ENCODE assay signal across 16 cellular contexts in the genomic region with DNA sequence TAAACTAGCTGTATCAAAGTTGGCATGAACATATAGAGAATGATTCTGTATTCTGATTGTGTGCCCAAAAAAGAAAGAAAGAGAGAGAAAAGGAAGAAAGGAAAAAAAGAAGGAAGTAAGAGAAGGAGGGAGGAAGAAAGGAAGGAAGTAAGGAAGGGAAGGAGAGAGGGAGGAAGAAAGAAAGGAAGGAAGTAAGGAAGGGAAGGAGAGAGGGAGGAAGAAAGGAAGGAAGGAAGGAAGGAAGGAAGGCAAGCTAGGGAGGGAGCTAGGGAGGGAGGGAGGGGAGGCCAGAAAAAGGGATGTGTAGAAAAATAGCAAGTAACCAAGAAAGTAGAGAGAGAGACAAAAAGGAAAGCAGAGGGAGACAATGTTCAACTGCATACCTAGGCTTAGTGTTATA.
DNase-seq lines count a peak whose midpoint lies in the region; ATAC-seq and TF ChIP-seq lines count a peak whose summit lies in the region.
"Had no signal": no experiment of that assay in that cellular context is flagged by ENCODE, and none has a peak within 500 bp of the region (broad histone marks: within the 10 kb centered on the region; RNA-seq: fewer than 3 reads in every experiment).

No MANE protein-coding gene starts in this region.

- H3K27me3 Mint-ChIP-seq in stimulated activated naive CD8-positive, alpha-beta T cell treated with anti-CD3 and anti-CD28 coated beads, Interleukin-15, Interleukin-2, amounts not matched to agents 100 ng/mL and 50 ng/mL, for 24 hours, result no peaks in the 10 kb centered on the region
- H3K27me3 Mint-ChIP-seq in activated CD8-positive, alpha-beta T cell treated with anti-CD3 and anti-CD28 coated beads, Interleukin-2, amount 10 ng/mL, durations not matched to agents 7 days and 5 days (ENCODE audit: low read depth), result no peaks in the 10 kb centered on the region
- no peaks in the 10 kb centered on the region for H3K27me3 Mint-ChIP-seq in mesothelial cell of epicardium (ENCODE audit: low read depth)
- H3K27me3 Mint-ChIP-seq: activated B cell treated with CpG ODN at 0.5 μM for 24 hours had no signal

- ATAC-seq in stimulated activated naive CD8-positive, alpha-beta T cell treated with anti-CD3 and anti-CD28 coated beads, Interleukin-15, Interleukin-2, amounts not matched to agents 100 U/mL and 50 U/mL, for 24 hours, result no peak
- ATAC-seq in activated CD8-positive, alpha-beta T cell treated with anti-CD3 and anti-CD28 coated beads, Interleukin-2, amount 10 ng/mL, durations not matched to agents 7 days and 5 days, result no peak
- ATAC-seq in HG02763 (IDR thresholded peaks at IDR 0.05; ENCODE audit: unreplicated experiment), result no peak
- ATAC-seq: HCT116, right lobe of liver had no signal

- POLR2A ChIA-PET in activated CD8-positive, alpha-beta T cell treated with anti-CD3 and anti-CD28 coated beads, Interleukin-2, amount 10 ng/mL, durations not matched to agents 7 days and 5 days (lab: Charles Lee), result interaction anchor here (0.9 to 2.4 kb wide), 2 partner anchors 112 to 118 kb away, joined by 3 to 13 read pairs; no protein-coding TSS in a partner anchor

- DNase-seq in stimulated activated naive CD8-positive, alpha-beta T cell treated with anti-CD3 and anti-CD28 coated beads, Interleukin-15, Interleukin-2, amounts not matched to agents 100 U/mL and 50 U/mL, for 24 hours, result no peak
- DNase-seq in activated CD8-positive, alpha-beta T cell treated with anti-CD3 and anti-CD28 coated beads, Interleukin-2, amount 10 ng/mL, durations not matched to agents 7 days and 5 days, result no peak
- DNase-seq in mesothelial cell of epicardium (ENCODE audit: low spot score in 2 of 2, unreplicated experiment in 2 of 2), result no peak
- DNase-seq in 8988T, result no peak
- DNase-seq in GF-D8 (lab: John Stamatoyannopoulos, UW), result no peak
- DNase-seq: activated B cell treated with CpG ODN at 0.5 μM for 24 hours, activated gamma-delta T cell, amniotic stem cell, GDM1, NCI-H1694, NCI-H526 treated with DMSO at 0.1 percent for 48 hours, right lobe of liver had no signal

- no peaks in the 10 kb centered on the region for H3K36me3 Mint-ChIP-seq in stimulated activated naive CD8-positive, alpha-beta T cell treated with anti-CD3 and anti-CD28 coated beads, Interleukin-15, Interleukin-2, amounts not matched to agents 100 ng/mL and 50 ng/mL, for 24 hours (ENCODE audit: low read depth)
- peaks cover 13% of the 10 kb centered on the region for H3K36me3 Mint-ChIP-seq in activated CD8-positive, alpha-beta T cell treated with anti-CD3 and anti-CD28 coated beads, Interleukin-2, amount 10 ng/mL, durations not matched to agents 7 days and 5 days (ENCODE audit: low read depth)
- no peaks in the 10 kb centered on the region for H3K36me3 Mint-ChIP-seq in mesothelial cell of epicardium

- CTCF ChIA-PET in activated CD8-positive, alpha-beta T cell treated with anti-CD3 and anti-CD28 coated beads, Interleukin-2, amount 10 ng/mL, durations not matched to agents 7 days and 5 days (lab: Charles Lee), result interaction anchor here (1.1 to 6.0 kb wide), 10 partner anchors 11 to 226 kb away, joined by 4 to 318 read pairs (median 46); no protein-coding TSS in a partner anchor

- H3K27ac Mint-ChIP-seq in stimulated activated naive CD8-positive, alpha-beta T cell treated with anti-CD3 and anti-CD28 coated beads, Interleukin-15, Interleukin-2, amounts not matched to agents 100 ng/mL and 50 ng/mL, for 24 hours, result peak overlapping the region; percentile 67
- H3K27ac Mint-ChIP-seq in activated CD8-positive, alpha-beta T cell treated with anti-CD3 and anti-CD28 coated beads, Interleukin-2, amount 10 ng/mL, durations not matched to agents 7 days and 5 days, result peak overlapping the region; percentile 36
- peak overlapping the region; percentile 15 for H3K27ac Mint-ChIP-seq in mesothelial cell of epicardium
- H3K27ac Mint-ChIP-seq: activated B cell treated with CpG ODN at 0.5 μM for 24 hours, nephron had no signal

- no peaks in the 10 kb centered on the region for H3K9me3 Mint-ChIP-seq in stimulated activated naive CD8-positive, alpha-beta T cell treated with anti-CD3 and anti-CD28 coated beads, Interleukin-15, Interleukin-2, amounts not matched to agents 100 ng/mL and 50 ng/mL, for 24 hours
- no peaks in the 10 kb centered on the region for H3K9me3 Mint-ChIP-seq in activated CD8-positive, alpha-beta T cell treated with anti-CD3 and anti-CD28 coated beads, Interleukin-2, amount 10 ng/mL, durations not matched to agents 7 days and 5 days (ENCODE audit: insufficient read depth)
- H3K9me3 Mint-ChIP-seq in mesothelial cell of epicardium, result no peaks in the 10 kb centered on the region
- H3K9me3 Mint-ChIP-seq: activated B cell treated with CpG ODN at 0.5 μM for 24 hours, nephron had no signal

- TF ChIP-seq CTCF in mesothelial cell of epicardium (IDR thresholded peaks at IDR 0.05; ENCODE audit: unreplicated experiment), result no peak

- peaks cover 59% of the 10 kb centered on the region for H3K4me1 Mint-ChIP-seq in stimulated activated naive CD8-positive, alpha-beta T cell treated with anti-CD3 and anti-CD28 coated beads, Interleukin-15, Interleukin-2, amounts not matched to agents 100 ng/mL and 50 ng/mL, for 24 hours (ENCODE audit: low read depth)
- peaks cover 61% of the 10 kb centered on the region for H3K4me1 Mint-ChIP-seq in activated CD8-positive, alpha-beta T cell treated with anti-CD3 and anti-CD28 coated beads, Interleukin-2, amount 10 ng/mL, durations not matched to agents 7 days and 5 days (ENCODE audit: low read depth)
- H3K4me1 Mint-ChIP-seq in mesothelial cell of epicardium, result peaks cover 49% of the 10 kb centered on the region
- H3K4me1 Mint-ChIP-seq: nephron had no signal

- H3K4me3 Mint-ChIP-seq in stimulated activated naive CD8-positive, alpha-beta T cell treated with anti-CD3 and anti-CD28 coated beads, Interleukin-15, Interleukin-2, amounts not matched to agents 100 ng/mL and 50 ng/mL, for 24 hours, result peak overlapping the region; percentile 82
- peak overlapping the region; percentile 84 for H3K4me3 Mint-ChIP-seq in activated CD8-positive, alpha-beta T cell treated with anti-CD3 and anti-CD28 coated beads, Interleukin-2, amount 10 ng/mL, durations not matched to agents 7 days and 5 days
- H3K4me3 Mint-ChIP-seq in mesothelial cell of epicardium, result no peak overlapping the region
- H3K4me3 Mint-ChIP-seq: activated B cell treated with CpG ODN at 0.5 μM for 24 hours, nephron had no signal

Comparison
In these comparisons a context has a peak if more than half of its experiments do, and no peak if none do; other contexts are left out.
1. H3K27ac Mint-ChIP-seq: peak in every context shown above with its lines; median percentile 67 in stimulated activated naive CD8-positive, alpha-beta T cell treated with anti-CD3 and anti-CD28 coated beads, Interleukin-15, Interleukin-2, amounts not matched to agents 100 ng/mL and 50 ng/mL, for 24 hours; 36 in activated CD8-positive, alpha-beta T cell treated with anti-CD3 and anti-CD28 coated beads, Interleukin-2, amount 10 ng/mL, durations not matched to agents 7 days and 5 days; 15 in mesothelial cell of epicardium.